Comparison of ENCODE assay signal across 14 cellular contexts in genomic region chr17:69717214-69717613, GRCh38.
"Had no signal": no experiment of that assay in that cellular context is flagged by ENCODE, and none has a peak within 500 bp of the region (broad histone marks: within the 10 kb centered on the region; RNA-seq: fewer than 3 reads in every experiment).

No MANE protein-coding gene starts in this region.

- H3K27ac ChIP-seq: coronary artery, right atrium auricular region, transverse colon had no signal

- H3K4me3 ChIP-seq: coronary artery, gastroesophageal sphincter, right atrium auricular region, skin epidermis, transverse colon had no signal

- ATAC-seq: activated T-cell treated with anti-CD3 and anti-CD28 coated beads, Interleukin-2, amount 50 U/mL, for 72 hours; gastroesophageal sphincter had no signal

- H3K36me3 ChIP-seq: gastroesophageal sphincter, right atrium auricular region, transverse colon had no signal

- H3K27me3 ChIP-seq: gastroesophageal sphincter, right atrium auricular region, transverse colon had no signal

- H3K9me3 ChIP-seq: gastroesophageal sphincter, right atrium auricular region, transverse colon had no signal

- H3K4me1 ChIP-seq: right atrium auricular region, transverse colon had no signal

- DNase-seq: activated CD4-positive, alpha-beta memory T cell treated with anti-CD3 and anti-CD28 coated beads, Interleukin-2, amount 10 ng/mL, durations not matched to agents 7 days and 5 days; activated CD8-positive, alpha-beta memory T cell treated with anti-CD3 and anti-CD28 coated beads, Interleukin-2, amount 50 U/mL, for 4 hours; activated gamma-delta T cell treated with Interleukin-2 at 50 U/mL for 16 hours; activated T-cell treated with anti-CD3 and anti-CD28 coated beads, Interleukin-2, amount 50 U/mL, for 72 hours; aorta; effector CD4-positive, alpha-beta T cell; kidney glomerular epithelial cell; naive B cell; T-helper 9 cell; transverse colon had no signal
